In the genomic region with DNA sequence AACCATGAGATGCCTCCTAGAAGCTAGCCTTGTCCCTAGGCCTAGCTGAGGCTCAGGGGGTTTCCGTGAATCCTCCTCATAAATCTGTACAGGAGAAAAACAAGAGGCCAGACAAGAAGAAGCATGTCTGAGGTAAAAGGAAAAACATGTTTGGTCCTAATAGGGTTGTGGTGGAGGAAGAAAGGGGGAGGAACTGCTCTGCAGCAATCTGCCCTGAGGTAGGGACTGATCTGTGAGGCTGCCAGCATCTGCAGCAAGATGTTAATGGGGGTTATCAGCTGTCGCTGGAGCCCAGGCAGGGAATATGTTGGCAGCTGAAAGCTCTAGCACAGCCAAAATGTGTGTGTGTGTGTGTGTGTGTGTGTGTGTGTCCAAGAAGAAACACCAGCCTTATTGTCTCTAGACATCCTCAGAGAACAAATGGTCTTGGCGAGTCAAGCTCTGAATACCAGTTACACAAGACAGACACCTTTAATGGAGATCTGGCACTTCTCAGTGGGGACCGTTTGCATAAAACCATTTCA, we compare ENCODE assay signal across 11 cellular contexts.
DNase-seq lines count a peak whose midpoint lies in the region; ATAC-seq and TF ChIP-seq lines count a peak whose summit lies in the region.
"Had no signal": no experiment of that assay in that cellular context is flagged by ENCODE, and none has a peak within 500 bp of the region (broad histone marks: within the 10 kb centered on the region; RNA-seq: fewer than 3 reads in every experiment).

No MANE protein-coding gene starts in this region.

- no peak overlapping the region for H3K9ac ChIP-seq in trophoblast cell (ENCODE audit: low read length)

- H2BK120ac ChIP-seq in trophoblast cell (ENCODE audit: insufficient read depth, low read length, poor library complexity) = peak overlapping the region; percentile 96

- POLR2A ChIA-PET in PC-9 (lab: Charles Lee; ENCODE audit: unreplicated experiment) = no interaction called here

- H3K9me3 ChIP-seq in trophoblast cell (ENCODE audit: insufficient read depth, low read depth, low read length) = no peaks in the 10 kb centered on the region
- H3K9me3 ChIP-seq in PC-9 (ENCODE audit: insufficient read depth, low read depth) = no peaks in the 10 kb centered on the region

- H3K9me2 ChIP-seq in PC-9 (ENCODE audit: insufficient read depth) = 0 out of 2 replicates have a peak, but pooled peaks cover 4% of the 10 kb centered on the region

- H4K91ac ChIP-seq in trophoblast cell (ENCODE audit: low read depth, low read length) = peak overlapping the region; percentile 58

- H2BK12ac ChIP-seq in trophoblast cell (ENCODE audit: low read length) = no peak overlapping the region

- H4K12ac ChIP-seq in trophoblast cell (ENCODE audit: low read depth, low read length) = no peak overlapping the region

- no peaks in the 10 kb centered on the region for H3F3A ChIP-seq in PC-9 (ENCODE audit: insufficient read depth, low read depth)

- CTCF ChIA-PET in PC-9 (lab: Charles Lee) = no interaction called here

- H3K79me1 ChIP-seq in trophoblast cell (ENCODE audit: low read length) = peaks cover 31% of the 10 kb centered on the region

- H3K4me2 ChIP-seq in trophoblast cell (ENCODE audit: low read length) (no peak overlapping the region), PC-9 (no peak overlapping the region)

- TF ChIP-seq CTCF in fibroblast of villous mesenchyme (IDR thresholded peaks at IDR 0.05; ENCODE audit: insufficient read depth, low read depth, low read length) (no peak), PC-9 (conservative IDR thresholded peaks at IDR 0.05) (no peak)

- BruUV-seq in PC-9 (replicated peaks; lab: Mats Ljungman, UMichigan) = no TSS peak

- no CpG with 5 or more reads among the region's 4 CpGs for WGBS in trophoblast cell (ENCODE audit: extremely low coverage, insufficient coverage, insufficient read length)

- peak overlapping the region; percentile 94 for H2BK5ac ChIP-seq in trophoblast cell (ENCODE audit: low read depth, low read length, poor library complexity)

- H4K8ac ChIP-seq in trophoblast cell (ENCODE audit: low read depth, low read length) = no peak overlapping the region

- no peak overlapping the region for H2AK5ac ChIP-seq in trophoblast cell (ENCODE audit: low read length)

- H3K27me3 ChIP-seq in trophoblast cell (ENCODE audit: insufficient read depth, low read length) (no peaks in the 10 kb centered on the region), H7 (ENCODE audit: control insufficient read depth, insufficient read depth, low read length) (no peaks in the 10 kb centered on the region), PC-9 (ENCODE audit: insufficient read depth, low read depth) (no peaks in the 10 kb centered on the region)

- intact Hi-C loops in PC-9 (cut with micrococcal nuclease; ENCODE audit: unreplicated experiment) = no loop called here

- H3K4ac ChIP-seq in trophoblast cell (ENCODE audit: low read depth, low read length) = no peak overlapping the region

- no peak overlapping the region for H3K18ac ChIP-seq in trophoblast cell (ENCODE audit: low read length)

- peaks cover 5% of the 10 kb centered on the region for H3K79me2 ChIP-seq in trophoblast cell (ENCODE audit: control insufficient read depth, insufficient read depth, low read length, poor library complexity)
- no peaks in the 10 kb centered on the region for H3K79me2 ChIP-seq in PC-9 (ENCODE audit: low read depth)

- no peaks in the 10 kb centered on the region for H3K36me3 ChIP-seq in trophoblast cell (ENCODE audit: control insufficient read depth in 1 of 2, insufficient read depth in 2 of 2, low read length in 2 of 2)
- H3K36me3 ChIP-seq in H7 (replicated peaks; ENCODE audit: control insufficient read depth, insufficient read depth, low read length) = no peaks in the 10 kb centered on the region
- H3K36me3 ChIP-seq in PC-9 (ENCODE audit: low read depth) = no peaks in the 10 kb centered on the region

- peak; percentile 53 for DNase-seq in HPDE6-E6E7 (ENCODE audit: extremely low spot score)
- DNase-seq in RPMI7951 (ENCODE audit: low read depth) = peak; percentile 90
- DNase-seq in fibroblast of villous mesenchyme (ENCODE audit: low read depth) = peak; percentile 33
- DNase-seq in trophoblast cell = peak; percentile 70 to 72
- no peak for DNase-seq in H7
- DNase-seq in NCI-H1417 treated with DMSO at 0.1 percent for 48 hours (lab: John Stamatoyannopoulos, UW) = no peak
- no peak for DNase-seq in PC-9
- DNase-seq: activated CD4-positive, alpha-beta T cell treated with anti-CD3 and anti-CD28 coated beads, Interleukin-2, amount 50 U/mL, for 4 hours; activated gamma-delta T cell treated with Interleukin-2 at 50 U/mL for 16 hours; T-helper 1 cell had no signal

- H3K4me1 ChIP-seq in trophoblast cell (ENCODE audit: control insufficient read depth in 1 of 2, insufficient read depth in 2 of 2, low read length in 2 of 2) (peaks cover 3 to 14% of the 10 kb centered on the region in 2 experiments), PC-9 (replicated peaks; ENCODE audit: insufficient read depth) (peaks cover 5% of the 10 kb centered on the region)

- H3K4me3 ChIP-seq in fibroblast of villous mesenchyme (ENCODE audit: low read depth, low read length) = no peak overlapping the region
- H3K4me3 ChIP-seq in trophoblast cell (ENCODE audit: low read depth, low read length) = no peak overlapping the region
- no peak overlapping the region for H3K4me3 ChIP-seq in H7 (ENCODE audit: insufficient read depth, low read depth, low read length)
- H3K4me3 ChIP-seq in PC-9 = no peak overlapping the region

- H3K14ac ChIP-seq in trophoblast cell (ENCODE audit: low read length) = peak overlapping the region; percentile 5

- H2AFZ ChIP-seq in trophoblast cell (ENCODE audit: insufficient read depth, low read length, poor library complexity) (no peak overlapping the region), PC-9 (no peak overlapping the region)

- no peaks in the 10 kb centered on the region for H4K20me1 ChIP-seq in PC-9 (ENCODE audit: insufficient read depth)

- H3K27ac ChIP-seq in trophoblast cell (ENCODE audit: low read depth, low read length) (peak overlapping the region; percentile 95), PC-9 (no peak overlapping the region)

- no peak overlapping the region for H3K23ac ChIP-seq in trophoblast cell (ENCODE audit: low read length)

- ATAC-seq in GM19324 (IDR thresholded peaks at IDR 0.05; ENCODE audit: low FRiP score, unreplicated experiment) = no peak

Comparison
In these comparisons a context has a peak if more than half of its experiments do, and no peak if none do; other contexts are left out.
1. DNase-seq: peak in HPDE6-E6E7 (single experiment), RPMI7951 (single experiment), fibroblast of villous mesenchyme (single experiment) and trophoblast cell (2 of 2); none in H7 (single experiment), NCI-H1417 treated with DMSO at 0.1 percent for 48 hours (single experiment) and PC-9 (0 of 2).